In the genomic region with DNA sequence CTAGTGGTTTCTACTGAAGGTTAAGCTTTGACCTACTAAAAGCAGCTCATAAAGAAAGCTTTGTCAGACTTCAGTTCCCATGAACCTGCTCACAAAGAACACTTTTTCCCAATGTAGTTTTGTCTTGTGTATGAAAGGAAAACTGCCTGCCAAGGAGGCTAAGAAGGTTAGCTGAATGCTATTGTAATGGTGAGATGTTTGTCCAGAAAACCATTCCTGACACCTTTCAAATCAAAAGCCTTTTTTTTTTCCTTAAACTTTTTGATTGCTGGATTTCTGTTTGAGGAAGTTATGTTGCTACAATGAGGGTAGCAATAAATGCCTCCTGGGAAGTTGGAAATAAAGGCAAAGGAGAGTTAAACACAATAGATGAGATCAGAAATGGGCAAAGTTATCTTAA, we compare ENCODE assay signal across 19 cellular contexts. TPM values are rescaled to one million over a fixed set of nuclear protein-coding genes. Genes with fewer than 3 reads are reported as not detected.
DNase-seq lines count a peak whose midpoint lies in the region; ATAC-seq and TF ChIP-seq lines count a peak whose summit lies in the region.
"Had no signal": no experiment of that assay in that cellular context is flagged by ENCODE, and none has a peak within 500 bp of the region (broad histone marks: within the 10 kb centered on the region; RNA-seq: fewer than 3 reads in every experiment).

No MANE protein-coding gene starts in this region.

- no peak overlapping the region for H4K8ac ChIP-seq in neuronal stem cell (ENCODE audit: low read depth, low read length)

- H2BK12ac ChIP-seq in neuronal stem cell (ENCODE audit: low read length) = no peak overlapping the region

- H2BK15ac ChIP-seq in neuronal stem cell (ENCODE audit: low read length) = no peak overlapping the region

- H3K36me3 Mint-ChIP-seq in endodermal cell (ENCODE audit: low read depth) = peaks cover 33% of the 10 kb centered on the region

- H3K4me3 ChIP-seq in right atrium auricular region (no peak overlapping the region), endodermal cell (ENCODE audit: low read length) (no peak overlapping the region), neuronal stem cell (ENCODE audit: low read length in 2 of 2) (no peak overlapping the region)

- H3K4ac ChIP-seq in neuronal stem cell (ENCODE audit: low read length) = no peak overlapping the region

- H3K18ac ChIP-seq in neuronal stem cell (ENCODE audit: low read length) = no peak overlapping the region

- H3K4me2 ChIP-seq in neuronal stem cell (ENCODE audit: insufficient read depth, low read length, poor library complexity, severe bottlenecking) = no peak overlapping the region
- H3K4me2 ChIP-seq: KMS-11 had no signal

- no peak overlapping the region for H3K4me3 Mint-ChIP-seq in endodermal cell
- H3K4me3 Mint-ChIP-seq: activated CD4-positive, alpha-beta T cell treated with anti-CD3 and anti-CD28 coated beads, Interleukin-2, amount 10 ng/mL, durations not matched to agents 7 days and 5 days; activated naive CD8-positive, alpha-beta T cell treated with anti-CD3 and anti-CD28 coated beads, Interleukin-2, amount 50 U/mL, for 24 hours; activated T-cell treated with anti-CD3 and anti-CD28 coated beads, Interleukin-2, amount 50 U/mL, for 4 hours; CD8-positive, alpha-beta T cell; T-helper 1 cell treated with Interleukin-12 subunit alpha and Interleukin-12 subunit beta and Interleukin-4 antibody, amounts not matched to agents 30 μg/mL and 1 μg/mL, for 36 hours had no signal

- H2BK120ac ChIP-seq in neuronal stem cell (ENCODE audit: low read depth, low read length) = no peak overlapping the region

- no peak overlapping the region for H3K23ac ChIP-seq in neuronal stem cell (ENCODE audit: low read depth, low read length, poor library complexity)

- H3K9ac ChIP-seq in endodermal cell (ENCODE audit: extremely low read depth, low read length, poor library complexity, severe bottlenecking) (no peak overlapping the region), neuronal stem cell (ENCODE audit: low read depth, low read length, poor library complexity) (no peak overlapping the region)
- H3K9ac ChIP-seq: KMS-11 had no signal

- TF ChIP-seq CTCF in right atrium auricular region (IDR thresholded peaks at IDR 0.05) (no peak), endodermal cell (conservative IDR thresholded peaks at IDR 0.05) (no peak)

- DNase-seq in right atrium auricular region (ENCODE audit: low spot score) (no peak), Right ventricle myocardium superior (no peak), endodermal cell (no peak), neuronal stem cell (ENCODE audit: low spot score) (no peak), NOMO-1 treated with DMSO at 0.1 percent for 48 hours (lab: John Stamatoyannopoulos, UW; ENCODE audit: unreplicated experiment) (no peak), KG1 (lab: John Stamatoyannopoulos, UW) (no peak)
- DNase-seq in activated effector memory CD4-positive, alpha-beta T cell treated with anti-CD3 and anti-CD28 coated beads, Interleukin-2, amount 50 U/mL, for 16 hours = no peak
- DNase-seq: activated CD4-positive, alpha-beta T cell treated with anti-CD3 and anti-CD28 coated beads, Interleukin-2, amount 10 ng/mL, durations not matched to agents 7 days and 5 days; activated naive CD8-positive, alpha-beta T cell treated with anti-CD3 and anti-CD28 coated beads, Interleukin-2, amount 50 U/mL, for 24 hours; activated T-cell treated with anti-CD3 and anti-CD28 coated beads, Interleukin-2, amount 50 U/mL, for 4 hours; CD8-positive, alpha-beta T cell; effector CD4-positive, alpha-beta T cell; islet precursor cell; NCI-H1436 treated with DMSO at 0.1 percent for 48 hours; stimulated activated naive CD4-positive, alpha-beta T cell treated with Interleukin-2 at 50 U/mL for 16 hours had no signal

- no peak overlapping the region for H2AFZ ChIP-seq in neuronal stem cell (ENCODE audit: low read length)

- H3K27ac ChIP-seq in right atrium auricular region = peak overlapping the region; percentile 33 to 54
- H3K27ac ChIP-seq in endodermal cell (ENCODE audit: low read depth, low read length) = peak overlapping the region; percentile 96
- peak overlapping the region; percentile 60 for H3K27ac ChIP-seq in neuronal stem cell (replicated peaks; ENCODE audit: low read length)
- H3K27ac ChIP-seq: KMS-11 had no signal

- no peak overlapping the region for H2BK5ac ChIP-seq in neuronal stem cell (ENCODE audit: low read length)

- H3K27me3 ChIP-seq in right atrium auricular region (no peaks in the 10 kb centered on the region), endodermal cell (ENCODE audit: control insufficient read depth, insufficient read depth, low read length, poor library complexity, severe bottlenecking) (no peaks in the 10 kb centered on the region), neuronal stem cell (ENCODE audit: control insufficient read depth in 3 of 3, insufficient read depth in 3 of 3, low read depth in 1 of 3, low read length in 3 of 3) (no peaks in the 10 kb centered on the region)

- H3K9me3 ChIP-seq in right atrium auricular region (no peaks in the 10 kb centered on the region), endodermal cell (ENCODE audit: control insufficient read depth, low read length) (no peaks in the 10 kb centered on the region), neuronal stem cell (replicated peaks in 1 of 2; ENCODE audit: control insufficient read depth in 2 of 2, insufficient read depth in 1 of 2, low read depth in 1 of 2, low read length in 2 of 2) (peaks cover 0 to 5% of the 10 kb centered on the region in 2 donors)

- no peak for ATAC-seq in Right ventricle myocardium superior (ENCODE audit: poor library complexity)
- no peak for ATAC-seq in GM19023 (IDR thresholded peaks at IDR 0.05; ENCODE audit: unreplicated experiment)
- ATAC-seq: activated naive CD8-positive, alpha-beta T cell treated with anti-CD3 and anti-CD28 coated beads, Interleukin-2, amount 50 U/mL, for 24 hours; activated T-cell treated with anti-CD3 and anti-CD28 coated beads, Interleukin-2, amount 50 U/mL, for 4 hours; CD8-positive, alpha-beta T cell; Panc1 had no signal

- H3K4me1 ChIP-seq in right atrium auricular region (peaks cover 0 to 23% of the 10 kb centered on the region in 2 donors), endodermal cell (ENCODE audit: control insufficient read depth, insufficient read depth, low read length) (no peaks in the 10 kb centered on the region), neuronal stem cell (ENCODE audit: control insufficient read depth in 2 of 2, insufficient read depth in 1 of 2, low read depth in 1 of 2, low read length in 2 of 2) (peaks cover 5 to 16% of the 10 kb centered on the region in 2 donors)

- no peak overlapping the region for H3K14ac ChIP-seq in neuronal stem cell (ENCODE audit: low read length)

- peaks cover 4% of the 10 kb centered on the region for H3K4me1 Mint-ChIP-seq in endodermal cell

- no peak overlapping the region for H2AK5ac ChIP-seq in neuronal stem cell (ENCODE audit: low read depth, low read length)

- intact Hi-C loops in Right ventricle myocardium superior (cut with DNase I) = no loop called here

- no peak overlapping the region for H3K27ac Mint-ChIP-seq in endodermal cell
- H3K27ac Mint-ChIP-seq: activated CD4-positive, alpha-beta T cell treated with anti-CD3 and anti-CD28 coated beads, Interleukin-2, amount 10 ng/mL, durations not matched to agents 7 days and 5 days; activated naive CD8-positive, alpha-beta T cell treated with anti-CD3 and anti-CD28 coated beads, Interleukin-2, amount 50 U/mL, for 24 hours; CD8-positive, alpha-beta T cell; T-helper 1 cell treated with Interleukin-12 subunit alpha and Interleukin-12 subunit beta and Interleukin-4 antibody, amounts not matched to agents 30 μg/mL and 1 μg/mL, for 36 hours had no signal

- no peak overlapping the region for H4K91ac ChIP-seq in neuronal stem cell (ENCODE audit: low read depth, low read length, poor library complexity)

- H3K36me3 ChIP-seq in right atrium auricular region = no peaks in the 10 kb centered on the region
- no peaks in the 10 kb centered on the region for H3K36me3 ChIP-seq in endodermal cell (ENCODE audit: control insufficient read depth, insufficient read depth, low read length)
- peaks cover 4 to 30% of the 10 kb centered on the region in 2 donors for H3K36me3 ChIP-seq in neuronal stem cell (replicated peaks in 1 of 2; ENCODE audit: control insufficient read depth in 2 of 2, insufficient read depth in 2 of 2, low read length in 2 of 2)

- H3K27me3 Mint-ChIP-seq in endodermal cell (ENCODE audit: insufficient read depth) = no peaks in the 10 kb centered on the region
- H3K27me3 Mint-ChIP-seq: activated CD4-positive, alpha-beta T cell treated with anti-CD3 and anti-CD28 coated beads, Interleukin-2, amount 10 ng/mL, durations not matched to agents 7 days and 5 days; activated naive CD8-positive, alpha-beta T cell treated with anti-CD3 and anti-CD28 coated beads, Interleukin-2, amount 50 U/mL, for 24 hours had no signal

- H3K9me3 Mint-ChIP-seq in endodermal cell = no peaks in the 10 kb centered on the region
- H3K9me3 Mint-ChIP-seq: T-helper 1 cell treated with Interleukin-12 subunit alpha and Interleukin-12 subunit beta and Interleukin-4 antibody, amounts not matched to agents 30 μg/mL and 1 μg/mL, for 36 hours had no signal

- H3K79me1 ChIP-seq in neuronal stem cell (ENCODE audit: low read depth, low read length) = peaks cover under 1% of the 10 kb centered on the region

RNA-seq across cellular contexts. Expression of a gene that starts 27.3 kb away (rescaled TPM):
- total RNA-seq in right atrium auricular region (10 to 100 TPM; 13.2 to 15.5 TPM), Right ventricle myocardium superior (21.3 TPM), endodermal cell (10 to 100 TPM; 27.7 to 28.0 TPM)
- 11.5 TPM for polyA plus RNA-seq in endodermal cell (2013, experiment 1 of 2)
- polyA plus RNA-seq in endodermal cell (2013, experiment 2 of 2) = 11.9 TPM
- 7.9 TPM for polyA plus RNA-seq in neuronal stem cell (2013, experiment 1 of 2)
- polyA plus RNA-seq in neuronal stem cell (2013, experiment 2 of 2) = 6.8 TPM

RNA-seq across cellular contexts. Expression of a gene that starts 27.4 kb away (rescaled TPM):
- total RNA-seq in right atrium auricular region = 10 to 100 TPM; 25.0 to 31.3 TPM
- total RNA-seq in Right ventricle myocardium superior = 36.0 TPM
- 10 to 100 TPM; 33.3 to 38.3 TPM for total RNA-seq in endodermal cell
- 33.4 TPM for polyA plus RNA-seq in endodermal cell (2013, experiment 1 of 2)
- 39.2 TPM for polyA plus RNA-seq in endodermal cell (2013, experiment 2 of 2)
- polyA plus RNA-seq in neuronal stem cell (2013, experiment 1 of 2) = 28.4 TPM
- polyA plus RNA-seq in neuronal stem cell (2013, experiment 2 of 2) = 26.9 TPM

Comparison
In these comparisons a context has a peak if more than half of its experiments do, and no peak if none do; other contexts are left out.
1. H3K27ac ChIP-seq: peak in every context shown above with its lines; median percentile 96 in endodermal cell; 60 in neuronal stem cell; 44 in right atrium auricular region.